In the genomic region with DNA sequence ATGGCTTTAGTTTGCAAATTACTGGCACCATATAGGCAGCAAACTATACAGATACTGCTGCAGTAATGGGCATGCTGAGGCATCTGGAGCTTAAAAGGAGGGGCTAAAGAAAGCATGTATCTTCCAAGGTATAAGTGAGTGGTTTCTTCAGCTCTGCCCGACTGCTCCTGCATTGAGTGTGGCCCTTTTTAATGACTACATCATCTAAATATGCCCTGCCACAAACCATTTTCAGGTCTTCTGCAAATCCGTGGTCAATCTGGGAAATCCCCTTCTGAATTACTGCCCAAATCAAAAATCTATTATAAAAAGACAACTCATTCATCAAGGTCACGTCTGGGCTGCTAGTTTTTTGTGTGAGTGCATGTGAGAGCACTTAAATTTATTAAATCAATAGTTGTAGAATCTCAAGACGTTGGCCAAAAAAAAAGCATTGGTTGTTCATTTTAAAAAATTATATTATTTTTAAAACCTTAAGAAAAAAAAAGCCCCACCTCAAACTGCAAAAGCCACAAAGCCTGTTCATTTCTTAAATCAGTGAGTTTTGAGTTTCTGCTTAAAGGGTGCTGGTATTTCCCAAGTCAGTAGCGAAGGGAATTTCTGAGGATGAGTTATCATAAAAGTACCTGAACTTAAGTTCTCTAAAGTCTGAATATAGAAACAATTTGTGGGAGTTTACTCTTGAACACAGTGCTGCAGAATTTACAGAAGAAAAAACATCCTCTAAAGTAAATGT, we compare ENCODE assay signal across 8 cellular contexts. TPM values are rescaled to one million over a fixed set of nuclear protein-coding genes. Genes with fewer than 3 reads are reported as not detected.
A peak's percentile ranks its signal among the peaks of the same experiment; 100 is the strongest.
DNase-seq lines count a peak whose midpoint lies in the region; ATAC-seq and TF ChIP-seq lines count a peak whose summit lies in the region.

No MANE protein-coding gene starts in this region.

- peaks cover 34% of the 10 kb centered on the region for H3K36me3 Mint-ChIP-seq in activated T-cell treated with anti-CD3 and anti-CD28 coated beads, Interleukin-2, amount 50 U/mL, for 4 hours (ENCODE audit: insufficient read depth)

- peak overlapping the region; percentile 17 to 75 for H3K27ac Mint-ChIP-seq in stimulated activated naive CD8-positive, alpha-beta T cell treated with anti-CD3 and anti-CD28 coated beads, Interleukin-15, amount 100 ng/mL, for 72 hours

- DNase-seq in stimulated activated CD4-positive, alpha-beta T cell treated with anti-CD3 and anti-CD28 coated beads, Interleukin-1b, Interleukin-23, amount 100 ng/mL, for 48 hours: peak; percentile 65
- DNase-seq in stimulated activated CD4-positive, alpha-beta T cell treated with anti-CD3 and anti-CD28 coated beads, Interleukin-12 subunit alpha, Interleukin-12 subunit beta, amount 100 ng/mL, for 4 hours: no peak
- DNase-seq in activated T-cell treated with anti-CD3 and anti-CD28 coated beads, Interleukin-2, amount 50 U/mL, for 4 hours: no peak
- DNase-seq in stimulated activated naive CD8-positive, alpha-beta T cell treated with anti-CD3 and anti-CD28 coated beads, Interleukin-15, amount 100 ng/mL, for 72 hours: peak; percentile 60 to 79
- DNase-seq in dorsolateral prefrontal cortex (no peak), Right ventricle myocardium superior (no peak), NOMO-1 treated with DMSO at 0.1 percent for 48 hours (lab: John Stamatoyannopoulos, UW; ENCODE audit: unreplicated experiment) (no peak)

- H3K4me3 Mint-ChIP-seq in activated T-cell treated with anti-CD3 and anti-CD28 coated beads, Interleukin-2, amount 50 U/mL, for 4 hours: peak overlapping the region; percentile 69
- peak overlapping the region; percentile 63 to 95 for H3K4me3 Mint-ChIP-seq in stimulated activated naive CD8-positive, alpha-beta T cell treated with anti-CD3 and anti-CD28 coated beads, Interleukin-15, amount 100 ng/mL, for 72 hours

- H3K27ac ChIP-seq in dorsolateral prefrontal cortex: no peak overlapping the region

- no peaks in the 10 kb centered on the region for H3K27me3 Mint-ChIP-seq in activated T-cell treated with anti-CD3 and anti-CD28 coated beads, Interleukin-2, amount 50 U/mL, for 4 hours (ENCODE audit: low read depth)
- no peaks in the 10 kb centered on the region for H3K27me3 Mint-ChIP-seq in stimulated activated naive CD8-positive, alpha-beta T cell treated with anti-CD3 and anti-CD28 coated beads, Interleukin-15, amount 100 ng/mL, for 72 hours

- intact Hi-C loops in dorsolateral prefrontal cortex (cut with DNase I): no loop called here
- intact Hi-C loops in Right ventricle myocardium superior (cut with DNase I): no loop called here

- peaks cover 81% of the 10 kb centered on the region for H3K4me1 Mint-ChIP-seq in activated T-cell treated with anti-CD3 and anti-CD28 coated beads, Interleukin-2, amount 50 U/mL, for 4 hours (ENCODE audit: low read depth)
- H3K4me1 Mint-ChIP-seq in stimulated activated naive CD8-positive, alpha-beta T cell treated with anti-CD3 and anti-CD28 coated beads, Interleukin-15, amount 100 ng/mL, for 72 hours: peaks cover 90% of the 10 kb centered on the region

- no peaks in the 10 kb centered on the region for H3K9me3 Mint-ChIP-seq in activated T-cell treated with anti-CD3 and anti-CD28 coated beads, Interleukin-2, amount 50 U/mL, for 4 hours
- no peaks in the 10 kb centered on the region for H3K9me3 Mint-ChIP-seq in stimulated activated naive CD8-positive, alpha-beta T cell treated with anti-CD3 and anti-CD28 coated beads, Interleukin-15, amount 100 ng/mL, for 72 hours

- ATAC-seq in HG03097 (IDR thresholded peaks at IDR 0.05; ENCODE audit: low FRiP score, unreplicated experiment) (peak; percentile 35), Right ventricle myocardium superior (ENCODE audit: poor library complexity) (no peak)
- ATAC-seq in activated T-cell treated with anti-CD3 and anti-CD28 coated beads, Interleukin-2, amount 50 U/mL, for 4 hours: peak; percentile 78 to 80
- ATAC-seq in stimulated activated naive CD8-positive, alpha-beta T cell treated with anti-CD3 and anti-CD28 coated beads, Interleukin-15, amount 100 ng/mL, for 72 hours: peak; percentile 86

- H3K4me3 ChIP-seq in dorsolateral prefrontal cortex: no peak overlapping the region

- TF ChIP-seq CTCF in dorsolateral prefrontal cortex (IDR thresholded peaks at IDR 0.05 in 54 of 56, conservative IDR thresholded peaks at IDR 0.05 in 2 of 56; ENCODE audit: low read depth in 1 of 56, partially characterized antibody in 56 of 56): no peak

- H3K27me3 ChIP-seq in dorsolateral prefrontal cortex: peaks cover 0 to 12% (median 0%) of the 10 kb centered on the region in 45 donors

RNA-seq across cellular contexts. Expression of a gene that starts 16.3 kb away (rescaled TPM):
- total RNA-seq in activated T-cell treated with anti-CD3 and anti-CD28 coated beads, Interleukin-2, amount 50 U/mL, for 4 hours: 100 to 1,000 TPM; 617 to 663 (median 631) TPM
- total RNA-seq in dorsolateral prefrontal cortex (10 to 100 TPM in 71 of 120 experiments, 1 to 10 TPM in 49; 2.5 to 60.2 (median 11.3) TPM), Right ventricle myocardium superior (20.5 TPM)

RNA-seq across cellular contexts. Expression of a gene that starts 46.1 kb away (rescaled TPM):
- total RNA-seq in activated T-cell treated with anti-CD3 and anti-CD28 coated beads, Interleukin-2, amount 50 U/mL, for 4 hours: under 1 TPM in 1 of 3 donors, not detected in 2; 0.16 TPM
- total RNA-seq in dorsolateral prefrontal cortex (10 to 100 TPM in 2 of 120 experiments, 1 to 10 TPM in 101, under 1 TPM in 17; 0.32 to 11.2 (median 2.6) TPM), Right ventricle myocardium superior (not detected)

Comparison
In these comparisons a context has a peak if more than half of its experiments do, and no peak if none do; other contexts are left out.
1. DNase-seq: peak in stimulated activated CD4-positive, alpha-beta T cell treated with anti-CD3 and anti-CD28 coated beads, Interleukin-1b, Interleukin-23, amount 100 ng/mL, for 48 hours (single experiment) and stimulated activated naive CD8-positive, alpha-beta T cell treated with anti-CD3 and anti-CD28 coated beads, Interleukin-15, amount 100 ng/mL, for 72 hours (2 of 2); none in stimulated activated CD4-positive, alpha-beta T cell treated with anti-CD3 and anti-CD28 coated beads, Interleukin-12 subunit alpha, Interleukin-12 subunit beta, amount 100 ng/mL, for 4 hours (single experiment), activated T-cell treated with anti-CD3 and anti-CD28 coated beads, Interleukin-2, amount 50 U/mL, for 4 hours (single experiment), dorsolateral prefrontal cortex (0 of 10), Right ventricle myocardium superior (single experiment) and NOMO-1 treated with DMSO at 0.1 percent for 48 hours (single experiment).
2. RNA of a gene that starts 16.3 kb away (total RNA-seq): 617 to 663 TPM in activated T-cell treated with anti-CD3 and anti-CD28 coated beads, Interleukin-2, amount 50 U/mL, for 4 hours; 20.5 TPM in Right ventricle myocardium superior (single experiment) and 2.5 to 60.2 TPM in dorsolateral prefrontal cortex; every median in the first group is over 10 times any median in the second.